1 cellular context compared by ENCODE assay signal in the genomic region with DNA sequence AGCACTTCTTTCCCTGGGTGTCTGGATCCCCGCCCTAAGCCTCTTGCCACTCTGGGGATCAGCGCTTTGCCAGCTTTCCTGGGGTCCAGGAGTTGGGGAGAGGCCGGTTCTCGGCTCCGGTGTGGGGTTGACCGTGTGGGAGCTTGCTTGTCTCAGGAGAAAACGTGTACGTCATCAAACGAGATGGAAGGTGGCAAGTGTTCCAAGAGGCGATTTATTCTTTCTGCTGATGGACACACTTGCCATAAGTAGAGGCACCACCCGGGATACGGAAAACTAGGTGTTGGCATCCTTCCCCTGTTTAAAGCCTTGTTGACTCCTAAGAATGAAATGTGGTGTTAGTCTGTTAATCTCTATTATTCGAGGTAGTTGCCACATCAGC.
TF ChIP-seq lines count a peak whose summit lies in the region.

No MANE protein-coding gene starts in this region.

TF ChIP-seq in HepG2, 621 proteins besides CTCF, POLR2A, EP300 and RAD21 (continued from another document and continues in another):
- TF ChIP-seq ZNF280B (CRISPR knock-in tag; IDR thresholded peaks at IDR 0.05; ENCODE audit: borderline replicate concordance): peak; percentile 56; the same call in 1 of the 2 replicates
- TF ChIP-seq, protein P1, sequence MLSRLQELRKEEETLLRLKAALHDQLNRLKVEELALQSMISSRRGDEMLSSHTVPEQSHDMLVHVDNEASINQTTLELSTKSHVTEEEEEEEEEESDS (CRISPR knock-in tag; IDR thresholded peaks at IDR 0.05; ENCODE audit: borderline replicate concordance): no peak
- TF ChIP-seq EZH2 (conservative IDR thresholded peaks at IDR 0.05; ENCODE audit: low read depth, low read length): no peak
- TF ChIP-seq XRCC5 (optimal IDR thresholded peaks at IDR 0.05; ENCODE audit: low read length): no peak
- no peak for TF ChIP-seq ARNTL (CRISPR knock-in tag; IDR thresholded peaks at IDR 0.05)
- TF ChIP-seq HNRNPLL (IDR thresholded peaks at IDR 0.05; ENCODE audit: low read depth, low read length, poor library complexity, severe bottlenecking): peak; percentile 4
- TF ChIP-seq KDM5B (CRISPR knock-in tag; IDR thresholded peaks at IDR 0.05; ENCODE audit: borderline replicate concordance): no peak
- no peak for TF ChIP-seq HNRNPUL1 (IDR thresholded peaks at IDR 0.05; ENCODE audit: low read depth, low read length)
- TF ChIP-seq ZGPAT (CRISPR knock-in tag; IDR thresholded peaks at IDR 0.05): no peak
- 0 out of 2 replicates have a peak, but pooled peaks have one; percentile 14 for TF ChIP-seq ZNF17 (CRISPR knock-in tag; IDR thresholded peaks at IDR 0.05)
- TF ChIP-seq YEATS4 (CRISPR knock-in tag; IDR thresholded peaks at IDR 0.05; ENCODE audit: borderline replicate concordance): no peak
- TF ChIP-seq ZNF44 (CRISPR knock-in tag; IDR thresholded peaks at IDR 0.05): no peak
- no peak for TF ChIP-seq AGO2 (optimal IDR thresholded peaks at IDR 0.05; ENCODE audit: low read depth, low read length)
- no peak for TF ChIP-seq GLMP (CRISPR knock-in tag; IDR thresholded peaks at IDR 0.05; ENCODE audit: borderline replicate concordance)
- no peak for TF ChIP-seq NCOA2 (CRISPR knock-in tag; IDR thresholded peaks at IDR 0.05)
- TF ChIP-seq ZNF782 (CRISPR knock-in tag; IDR thresholded peaks at IDR 0.05; ENCODE audit: borderline replicate concordance): no peak
- TF ChIP-seq MAF1 (CRISPR knock-in tag; IDR thresholded peaks at IDR 0.05; ENCODE audit: borderline replicate concordance): no peak
- TF ChIP-seq, protein P2, sequence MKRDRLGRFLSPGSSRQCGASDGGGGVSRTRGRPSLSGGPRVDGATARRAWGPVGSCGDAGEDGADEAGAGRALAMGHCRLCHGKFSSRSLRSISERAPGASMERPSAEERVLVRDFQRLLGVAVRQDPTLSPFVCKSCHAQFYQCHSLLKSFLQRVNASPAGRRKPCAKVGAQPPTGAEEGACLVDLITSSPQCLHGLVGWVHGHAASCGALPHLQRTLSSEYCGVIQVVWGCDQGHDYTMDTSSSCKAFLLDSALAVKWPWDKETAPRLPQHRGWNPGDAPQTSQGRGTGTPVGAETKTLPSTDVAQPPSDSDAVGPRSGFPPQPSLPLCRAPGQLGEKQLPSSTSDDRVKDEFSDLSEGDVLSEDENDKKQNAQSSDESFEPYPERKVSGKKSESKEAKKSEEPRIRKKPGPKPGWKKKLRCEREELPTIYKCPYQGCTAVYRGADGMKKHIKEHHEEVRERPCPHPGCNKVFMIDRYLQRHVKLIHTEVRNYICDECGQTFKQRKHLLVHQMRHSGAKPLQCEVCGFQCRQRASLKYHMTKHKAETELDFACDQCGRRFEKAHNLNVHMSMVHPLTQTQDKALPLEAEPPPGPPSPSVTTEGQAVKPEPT (CRISPR knock-in tag; IDR thresholded peaks at IDR 0.05; ENCODE audit: low read depth): no peak
- TF ChIP-seq TMF1 (CRISPR knock-in tag; IDR thresholded peaks at IDR 0.05; ENCODE audit: low read depth): 0 out of 2 replicates have a peak, but pooled peaks have one; percentile 28
- TF ChIP-seq SOX5 (CRISPR knock-in tag; IDR thresholded peaks at IDR 0.05; ENCODE audit: borderline replicate concordance): no peak
- TF ChIP-seq HOXA7 (CRISPR knock-in tag; IDR thresholded peaks at IDR 0.05): no peak
- TF ChIP-seq MAZ (IDR thresholded peaks at IDR 0.05; ENCODE audit: borderline replicate concordance, low read depth, low read length): no peak
- TF ChIP-seq MAZ (CRISPR knock-in tag; IDR thresholded peaks at IDR 0.05; ENCODE audit: low read depth): no peak
- TF ChIP-seq, protein P3, sequence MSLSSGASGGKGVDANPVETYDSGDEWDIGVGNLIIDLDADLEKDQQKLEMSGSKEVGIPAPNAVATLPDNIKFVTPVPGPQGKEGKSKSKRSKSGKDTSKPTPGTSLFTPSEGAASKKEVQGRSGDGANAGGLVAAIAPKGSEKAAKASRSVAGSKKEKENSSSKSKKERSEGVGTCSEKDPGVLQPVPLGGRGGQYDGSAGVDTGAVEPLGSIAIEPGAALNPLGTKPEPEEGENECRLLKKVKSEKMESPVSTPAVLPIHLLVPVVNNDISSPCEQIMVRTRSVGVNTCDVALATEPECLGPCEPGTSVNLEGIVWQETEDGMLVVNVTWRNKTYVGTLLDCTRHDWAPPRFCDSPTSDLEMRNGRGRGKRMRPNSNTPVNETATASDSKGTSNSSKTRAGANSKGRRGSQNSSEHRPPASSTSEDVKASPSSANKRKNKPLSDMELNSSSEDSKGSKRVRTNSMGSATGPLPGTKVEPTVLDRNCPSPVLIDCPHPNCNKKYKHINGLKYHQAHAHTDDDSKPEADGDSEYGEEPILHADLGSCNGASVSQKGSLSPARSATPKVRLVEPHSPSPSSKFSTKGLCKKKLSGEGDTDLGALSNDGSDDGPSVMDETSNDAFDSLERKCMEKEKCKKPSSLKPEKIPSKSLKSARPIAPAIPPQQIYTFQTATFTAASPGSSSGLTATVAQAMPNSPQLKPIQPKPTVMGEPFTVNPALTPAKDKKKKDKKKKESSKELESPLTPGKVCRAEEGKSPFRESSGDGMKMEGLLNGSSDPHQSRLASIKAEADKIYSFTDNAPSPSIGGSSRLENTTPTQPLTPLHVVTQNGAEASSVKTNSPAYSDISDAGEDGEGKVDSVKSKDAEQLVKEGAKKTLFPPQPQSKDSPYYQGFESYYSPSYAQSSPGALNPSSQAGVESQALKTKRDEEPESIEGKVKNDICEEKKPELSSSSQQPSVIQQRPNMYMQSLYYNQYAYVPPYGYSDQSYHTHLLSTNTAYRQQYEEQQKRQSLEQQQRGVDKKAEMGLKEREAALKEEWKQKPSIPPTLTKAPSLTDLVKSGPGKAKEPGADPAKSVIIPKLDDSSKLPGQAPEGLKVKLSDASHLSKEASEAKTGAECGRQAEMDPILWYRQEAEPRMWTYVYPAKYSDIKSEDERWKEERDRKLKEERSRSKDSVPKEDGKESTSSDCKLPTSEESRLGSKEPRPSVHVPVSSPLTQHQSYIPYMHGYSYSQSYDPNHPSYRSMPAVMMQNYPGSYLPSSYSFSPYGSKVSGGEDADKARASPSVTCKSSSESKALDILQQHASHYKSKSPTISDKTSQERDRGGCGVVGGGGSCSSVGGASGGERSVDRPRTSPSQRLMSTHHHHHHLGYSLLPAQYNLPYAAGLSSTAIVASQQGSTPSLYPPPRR (CRISPR knock-in tag; IDR thresholded peaks at IDR 0.05; ENCODE audit: borderline replicate concordance): no peak
- no peak for TF ChIP-seq BRD4 (CRISPR knock-in tag; IDR thresholded peaks at IDR 0.05)
- TF ChIP-seq ZNF660 (CRISPR knock-in tag; IDR thresholded peaks at IDR 0.05; ENCODE audit: borderline replicate concordance, low read depth): no peak
- TF ChIP-seq, protein P4, sequence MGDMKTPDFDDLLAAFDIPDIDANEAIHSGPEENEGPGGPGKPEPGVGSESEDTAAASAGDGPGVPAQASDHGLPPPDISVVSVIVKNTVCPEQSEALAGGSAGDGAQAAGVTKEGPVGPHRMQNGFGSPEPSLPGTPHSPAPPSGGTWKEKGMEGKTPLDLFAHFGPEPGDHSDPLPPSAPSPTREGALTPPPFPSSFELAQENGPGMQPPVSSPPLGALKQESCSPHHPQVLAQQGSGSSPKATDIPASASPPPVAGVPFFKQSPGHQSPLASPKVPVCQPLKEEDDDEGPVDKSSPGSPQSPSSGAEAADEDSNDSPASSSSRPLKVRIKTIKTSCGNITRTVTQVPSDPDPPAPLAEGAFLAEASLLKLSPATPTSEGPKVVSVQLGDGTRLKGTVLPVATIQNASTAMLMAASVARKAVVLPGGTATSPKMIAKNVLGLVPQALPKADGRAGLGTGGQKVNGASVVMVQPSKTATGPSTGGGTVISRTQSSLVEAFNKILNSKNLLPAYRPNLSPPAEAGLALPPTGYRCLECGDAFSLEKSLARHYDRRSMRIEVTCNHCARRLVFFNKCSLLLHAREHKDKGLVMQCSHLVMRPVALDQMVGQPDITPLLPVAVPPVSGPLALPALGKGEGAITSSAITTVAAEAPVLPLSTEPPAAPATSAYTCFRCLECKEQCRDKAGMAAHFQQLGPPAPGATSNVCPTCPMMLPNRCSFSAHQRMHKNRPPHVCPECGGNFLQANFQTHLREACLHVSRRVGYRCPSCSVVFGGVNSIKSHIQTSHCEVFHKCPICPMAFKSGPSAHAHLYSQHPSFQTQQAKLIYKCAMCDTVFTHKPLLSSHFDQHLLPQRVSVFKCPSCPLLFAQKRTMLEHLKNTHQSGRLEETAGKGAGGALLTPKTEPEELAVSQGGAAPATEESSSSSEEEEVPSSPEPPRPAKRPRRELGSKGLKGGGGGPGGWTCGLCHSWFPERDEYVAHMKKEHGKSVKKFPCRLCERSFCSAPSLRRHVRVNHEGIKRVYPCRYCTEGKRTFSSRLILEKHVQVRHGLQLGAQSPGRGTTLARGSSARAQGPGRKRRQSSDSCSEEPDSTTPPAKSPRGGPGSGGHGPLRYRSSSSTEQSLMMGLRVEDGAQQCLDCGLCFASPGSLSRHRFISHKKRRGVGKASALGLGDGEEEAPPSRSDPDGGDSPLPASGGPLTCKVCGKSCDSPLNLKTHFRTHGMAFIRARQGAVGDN (CRISPR knock-in tag; IDR thresholded peaks at IDR 0.05): peak; percentile 14; the same call in 1 of the 2 replicates
- no peak for TF ChIP-seq ZNF761 (CRISPR knock-in tag; conservative IDR thresholded peaks at IDR 0.05)
- TF ChIP-seq TBX2 (CRISPR knock-in tag; IDR thresholded peaks at IDR 0.05; ENCODE audit: borderline replicate concordance): no peak
- TF ChIP-seq ZMYM2 (CRISPR knock-in tag; IDR thresholded peaks at IDR 0.05): no peak
- TF ChIP-seq ELF3 (CRISPR knock-in tag; IDR thresholded peaks at IDR 0.05): no peak
